In the genomic region with DNA sequence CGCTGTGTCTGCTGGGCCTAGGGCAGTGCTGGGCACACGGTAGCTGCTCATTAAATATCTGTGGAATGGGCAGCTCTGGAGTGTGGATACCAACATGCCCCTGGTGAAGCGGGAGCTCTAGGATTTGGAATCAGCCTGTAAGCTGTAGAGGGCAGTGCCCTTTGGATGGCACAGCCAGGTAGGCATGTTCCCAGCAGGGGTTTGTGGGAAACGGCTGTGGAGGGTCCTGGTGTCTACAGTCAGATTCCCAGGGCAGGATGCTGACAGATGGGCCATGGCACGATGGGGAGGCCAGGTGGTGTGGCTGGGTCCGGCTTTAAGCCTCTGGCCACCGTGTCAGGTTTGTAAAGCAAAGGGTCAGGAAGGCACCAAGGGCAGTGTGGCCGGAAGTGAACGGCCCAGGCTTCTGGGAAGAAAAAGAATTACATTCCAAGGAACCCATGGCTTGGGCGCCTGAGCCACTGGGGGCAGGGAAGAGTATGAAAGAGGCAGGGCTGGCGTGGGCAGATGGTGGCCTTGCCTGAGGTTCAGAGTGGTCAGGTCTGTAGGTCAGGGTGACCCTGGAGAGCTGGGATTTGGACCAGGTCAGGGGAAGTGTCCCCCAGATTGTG, we compare ENCODE assay signal across 20 cellular contexts. TPM values are rescaled to one million over a fixed set of nuclear protein-coding genes. Genes with fewer than 3 reads are reported as not detected.
DNase-seq lines count a peak whose midpoint lies in the region; ATAC-seq and TF ChIP-seq lines count a peak whose summit lies in the region.
"Had no signal": no experiment of that assay in that cellular context is flagged by ENCODE, and none has a peak within 500 bp of the region (broad histone marks: within the 10 kb centered on the region; RNA-seq: fewer than 3 reads in every experiment).

No MANE protein-coding gene starts in this region.

- no peak overlapping the region for H2AFZ ChIP-seq in trophoblast cell (ENCODE audit: insufficient read depth, low read length, poor library complexity)
- H2AFZ ChIP-seq: GM23248 had no signal

- H3K4me3 Mint-ChIP-seq in glutamatergic neuron (ENCODE audit: unreplicated experiment): peak overlapping the region; percentile 55
- H3K4me3 Mint-ChIP-seq: B cell had no signal

- peak overlapping the region; percentile 81 for H3K14ac ChIP-seq in trophoblast cell (ENCODE audit: low read length)

- H3K9me3 Mint-ChIP-seq in glutamatergic neuron (ENCODE audit: unreplicated experiment): peaks cover 14% of the 10 kb centered on the region

- H4K91ac ChIP-seq in trophoblast cell (ENCODE audit: low read depth, low read length): peak overlapping the region; percentile 84

- no peaks in the 10 kb centered on the region for H3K27me3 ChIP-seq in trophoblast cell (ENCODE audit: insufficient read depth, low read length)

- no CpG with 5 or more reads among the region's 11 CpGs for WGBS in trophoblast cell (ENCODE audit: extremely low coverage, insufficient coverage, insufficient read length)

- H3K27ac Mint-ChIP-seq in glutamatergic neuron (ENCODE audit: unreplicated experiment): peak overlapping the region; percentile 92
- H3K27ac Mint-ChIP-seq: B cell had no signal

- peak overlapping the region; percentile 86 for H2BK120ac ChIP-seq in trophoblast cell (ENCODE audit: insufficient read depth, low read length, poor library complexity)

- peaks cover 26% of the 10 kb centered on the region for H3K4me1 Mint-ChIP-seq in glutamatergic neuron (ENCODE audit: low read depth, unreplicated experiment)

- peaks cover 24 to 26% of the 10 kb centered on the region in 2 experiments for H3K4me1 ChIP-seq in trophoblast cell (ENCODE audit: control insufficient read depth in 1 of 2, insufficient read depth in 2 of 2, low read length in 2 of 2)

- TF ChIP-seq CTCF in glutamatergic neuron (IDR thresholded peaks at IDR 0.05; ENCODE audit: partially characterized antibody, unreplicated experiment): no peak
- TF ChIP-seq CTCF in omental fat pad (IDR thresholded peaks at IDR 0.05): no peak

- peaks cover 2% of the 10 kb centered on the region for H3K79me2 ChIP-seq in trophoblast cell (ENCODE audit: control insufficient read depth, insufficient read depth, low read length, poor library complexity)

- peak overlapping the region; percentile 97 for H2AK5ac ChIP-seq in trophoblast cell (ENCODE audit: low read length)

- H3K18ac ChIP-seq in trophoblast cell (ENCODE audit: low read length): peak overlapping the region; percentile 89

- peak overlapping the region; percentile 93 for H2BK12ac ChIP-seq in trophoblast cell (ENCODE audit: low read length)

- H3K4me2 ChIP-seq in trophoblast cell (ENCODE audit: low read length): no peak overlapping the region
- H3K4me2 ChIP-seq: KMS-11 had no signal

- no peaks in the 10 kb centered on the region for H3K36me3 ChIP-seq in trophoblast cell (ENCODE audit: control insufficient read depth in 1 of 2, insufficient read depth in 2 of 2, low read length in 2 of 2)

- H3K27ac ChIP-seq in trophoblast cell (ENCODE audit: low read depth, low read length): no peak overlapping the region
- H3K27ac ChIP-seq: GM23248, KMS-11 had no signal

- no peak overlapping the region for H4K12ac ChIP-seq in trophoblast cell (ENCODE audit: low read depth, low read length)

- H3K36me3 Mint-ChIP-seq in glutamatergic neuron (ENCODE audit: unreplicated experiment): no peaks in the 10 kb centered on the region

- peak overlapping the region; percentile 6 for H4K8ac ChIP-seq in trophoblast cell (ENCODE audit: low read depth, low read length)

- peaks cover 42% of the 10 kb centered on the region for H3K79me1 ChIP-seq in trophoblast cell (ENCODE audit: low read length)

- ATAC-seq in omental fat pad (ENCODE audit: low FRiP score) (no peak), GM21723 (IDR thresholded peaks at IDR 0.05; ENCODE audit: unreplicated experiment) (no peak)
- ATAC-seq: HCT116 had no signal

- peak overlapping the region; percentile 58 for H3K4ac ChIP-seq in trophoblast cell (ENCODE audit: low read depth, low read length)

- no peak overlapping the region for H3K4me3 ChIP-seq in trophoblast cell (ENCODE audit: low read depth, low read length)
- H3K4me3 ChIP-seq: GM23248 had no signal

- peaks cover 14% of the 10 kb centered on the region for H3K27me3 Mint-ChIP-seq in glutamatergic neuron (ENCODE audit: unreplicated experiment)
- H3K27me3 Mint-ChIP-seq: B cell had no signal

- no peak overlapping the region for H3K9ac ChIP-seq in trophoblast cell (ENCODE audit: low read length)
- H3K9ac ChIP-seq: GM23248, KMS-11 had no signal

- H3K23ac ChIP-seq in trophoblast cell (ENCODE audit: low read length): no peak overlapping the region

- H3K9me3 ChIP-seq in trophoblast cell (ENCODE audit: insufficient read depth, low read depth, low read length): no peaks in the 10 kb centered on the region

- peak; percentile 23 for DNase-seq in NCI-H82 (lab: John Stamatoyannopoulos, UW)
- DNase-seq in NCI-H82 treated with DMSO at 0.1 percent for 48 hours (lab: John Stamatoyannopoulos, UW; ENCODE audit: unreplicated experiment): no peak
- peak; percentile 15 for DNase-seq in NCI-H524 treated with DMSO at 0.1 percent for 48 hours (lab: John Stamatoyannopoulos, UW)
- DNase-seq in glutamatergic neuron: peak; percentile 32
- DNase-seq in trophoblast cell: peak; percentile 74 to 75
- DNase-seq in omental fat pad (ENCODE audit: low spot score): no peak
- DNase-seq in ecto neural progenitor cell (ENCODE audit: low spot score): no peak
- DNase-seq: 8988T; GDM1; GM23248; NCI-H1436 treated with DMSO at 0.1 percent for 48 hours; NCI-H2029; NCI-H345; NCI-H526 treated with DMSO at 0.1 percent for 48 hours; NK-92 treated with Interleukin-12 subunit alpha and Interleukin-12 subunit beta, amount 100 ng/mL, for 24 hours; SHP77 treated with DMSO at 0.1 percent for 48 hours had no signal

- peak overlapping the region; percentile 55 for H2BK5ac ChIP-seq in trophoblast cell (ENCODE audit: low read depth, low read length, poor library complexity)

RNA-seq across cellular contexts. Expression of a gene that starts 44.8 kb away (rescaled TPM):
- 149 TPM for total RNA-seq in glutamatergic neuron (ENCODE audit: unreplicated experiment)
- 238 and 250 TPM in 2 replicates for polyA plus RNA-seq in trophoblast cell (2013)
- total RNA-seq in omental fat pad: 100 to 1,000 TPM in 1 of 4 donors, 10 to 100 TPM in 3; 63.2 to 100 (median 72.6) TPM

Comparison
In these comparisons a context has a peak if more than half of its experiments do, and no peak if none do; other contexts are left out.
1. DNase-seq: peak in NCI-H82 (single experiment), NCI-H524 treated with DMSO at 0.1 percent for 48 hours (single experiment), glutamatergic neuron (single experiment) and trophoblast cell (2 of 2); none in NCI-H82 treated with DMSO at 0.1 percent for 48 hours (single experiment), omental fat pad (single experiment) and ecto neural progenitor cell (single experiment).